1 cellular context compared by ENCODE assay signal in genomic region chr1:48757363-48757762, GRCh38.
TF ChIP-seq lines count a peak whose summit lies in the region.

No MANE protein-coding gene starts in this region.

TF ChIP-seq in GM23338, 12 proteins besides CTCF, POLR2A, EP300 and RAD21 (continued from another document):
- TF ChIP-seq REST (IDR thresholded peaks at IDR 0.05; ENCODE audit: unreplicated experiment): no peak
